In the genomic region with DNA sequence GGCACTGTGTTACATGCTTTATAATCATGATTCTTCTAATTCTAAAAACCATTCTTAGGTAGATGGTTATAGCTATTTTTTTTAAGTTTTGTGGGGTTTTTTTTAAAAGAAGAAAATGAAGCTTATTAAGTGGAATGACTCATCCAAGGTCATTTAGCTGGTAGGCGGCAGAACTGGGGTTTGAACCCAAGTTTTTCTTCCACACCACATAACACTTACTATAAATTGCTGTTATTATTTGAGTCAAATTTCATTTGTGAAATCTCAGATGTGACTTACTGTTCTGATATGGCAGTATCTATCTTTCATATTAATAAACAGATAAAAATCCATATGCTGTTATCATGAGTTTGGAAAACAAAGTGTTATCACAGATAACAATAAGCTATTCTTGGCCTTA, we compare ENCODE assay signal across 23 cellular contexts. TPM values are rescaled to one million over a fixed set of nuclear protein-coding genes. Genes with fewer than 3 reads are reported as not detected.
DNase-seq lines count a peak whose midpoint lies in the region; ATAC-seq and TF ChIP-seq lines count a peak whose summit lies in the region.
"Had no signal": no experiment of that assay in that cellular context is flagged by ENCODE, and none has a peak within 500 bp of the region (broad histone marks: within the 10 kb centered on the region; RNA-seq: fewer than 3 reads in every experiment).

No MANE protein-coding gene starts in this region.

- no peaks in the 10 kb centered on the region for H3K9me3 ChIP-seq in upper lobe of right lung
- H3K9me3 ChIP-seq in tibial nerve = no peaks in the 10 kb centered on the region

- no peaks in the 10 kb centered on the region for H3K27me3 Mint-ChIP-seq in activated CD8-positive, alpha-beta T cell treated with anti-CD3 and anti-CD28 coated beads for 36 hours
- no peaks in the 10 kb centered on the region for H3K27me3 Mint-ChIP-seq in activated CD8-positive, alpha-beta T cell treated with anti-CD3 and anti-CD28 coated beads, Interleukin-2, amount 10 ng/mL, durations not matched to agents 7 days and 5 days (ENCODE audit: low read depth)
- no peaks in the 10 kb centered on the region for H3K27me3 Mint-ChIP-seq in activated T-helper 17 cell treated with anti-CD3 and anti-CD28 coated beads, Interleukin-2, amount 50 U/mL, for 72 hours

- peaks cover 14% of the 10 kb centered on the region for H3K4me1 Mint-ChIP-seq in activated CD8-positive, alpha-beta T cell treated with anti-CD3 and anti-CD28 coated beads for 36 hours (ENCODE audit: low read depth)
- H3K4me1 Mint-ChIP-seq in activated CD8-positive, alpha-beta T cell treated with anti-CD3 and anti-CD28 coated beads, Interleukin-2, amount 10 ng/mL, durations not matched to agents 7 days and 5 days (ENCODE audit: low read depth) = peaks cover 15% of the 10 kb centered on the region
- peaks cover 12% of the 10 kb centered on the region for H3K4me1 Mint-ChIP-seq in activated T-helper 17 cell treated with anti-CD3 and anti-CD28 coated beads, Interleukin-2, amount 50 U/mL, for 72 hours
- peaks cover 30% of the 10 kb centered on the region for H3K4me1 Mint-ChIP-seq in stimulated activated effector memory CD8-positive, alpha-beta T cell treated with anti-CD3 and anti-CD28 coated beads, Interleukin-12 subunit alpha, Interleukin-12 subunit beta, amount 100 ng/mL, for 72 hours
- H3K4me1 Mint-ChIP-seq: CD14-positive monocyte had no signal

- no peak overlapping the region for H3K4me3 Mint-ChIP-seq in activated CD8-positive, alpha-beta T cell treated with anti-CD3 and anti-CD28 coated beads for 36 hours
- no peak overlapping the region for H3K4me3 Mint-ChIP-seq in activated CD8-positive, alpha-beta T cell treated with anti-CD3 and anti-CD28 coated beads, Interleukin-2, amount 10 ng/mL, durations not matched to agents 7 days and 5 days
- peak overlapping the region; percentile 35 for H3K4me3 Mint-ChIP-seq in activated T-helper 17 cell treated with anti-CD3 and anti-CD28 coated beads, Interleukin-2, amount 50 U/mL, for 72 hours
- peak overlapping the region; percentile 16 for H3K4me3 Mint-ChIP-seq in stimulated activated effector memory CD8-positive, alpha-beta T cell treated with anti-CD3 and anti-CD28 coated beads, Interleukin-12 subunit alpha, Interleukin-12 subunit beta, amount 100 ng/mL, for 72 hours
- H3K4me3 Mint-ChIP-seq: CD14-positive monocyte, GM23338 had no signal

- TF ChIP-seq POLR2A in tibial nerve (IDR thresholded peaks at IDR 0.05) = no peak

- H3K27ac ChIP-seq in dorsolateral prefrontal cortex (peak overlapping the region in 52 of 59 donors; percentile 19 to 92 (median 76)), upper lobe of right lung (no peak overlapping the region), tibial nerve (no peak overlapping the region)
- H3K27ac ChIP-seq: KMS-11 had no signal

- CTCF ChIA-PET in activated CD8-positive, alpha-beta T cell treated with anti-CD3 and anti-CD28 coated beads for 36 hours (lab: Charles Lee) = interaction anchor here (1.0 to 1.8 kb wide), 2 partner anchors 25 to 424 kb away, joined by 4 to 6 read pairs; no protein-coding TSS in a partner anchor
- CTCF ChIA-PET in activated CD8-positive, alpha-beta T cell treated with anti-CD3 and anti-CD28 coated beads, Interleukin-2, amount 10 ng/mL, durations not matched to agents 7 days and 5 days (lab: Charles Lee) = interaction anchor here (1.9 kb wide), 1 partner anchor 24 kb away, joined by 10 read pairs; no protein-coding TSS in a partner anchor

- 80 to 88% methylated on average over 1 of the region's 1 CpG for WGBS in tibial nerve, 2 donors

- peak; percentile 20 for DNase-seq in activated CD8-positive, alpha-beta T cell treated with anti-CD3 and anti-CD28 coated beads for 36 hours
- DNase-seq in activated CD8-positive, alpha-beta T cell treated with anti-CD3 and anti-CD28 coated beads, Interleukin-2, amount 10 ng/mL, durations not matched to agents 7 days and 5 days = no peak
- DNase-seq in dorsolateral prefrontal cortex (no peak), midbrain (lab: John Stamatoyannopoulos, UW) (no peak), upper lobe of right lung (no peak), tibial nerve (ENCODE audit: low spot score in 2 of 2) (no peak)
- no peak for DNase-seq in stimulated activated effector memory CD8-positive, alpha-beta T cell treated with anti-CD3 and anti-CD28 coated beads, Interleukin-12 subunit alpha, Interleukin-12 subunit beta, amount 100 ng/mL, for 72 hours (ENCODE audit: low spot score in 2 of 2)
- DNase-seq: 8988T, DND-41, NCI-H1436, NCI-H1930, NCI-H226, NCI-H524, NCI-H82, OCI-M1, Right ventricle myocardium superior had no signal

- intact Hi-C loops in activated CD8-positive, alpha-beta T cell treated with anti-CD3 and anti-CD28 coated beads for 36 hours (cut with micrococcal nuclease) = no loop called here
- intact Hi-C loops in dorsolateral prefrontal cortex (cut with DNase I) = no loop called here
- intact Hi-C loops in upper lobe of right lung (cut with DNase I) = no loop called here

- H3K27ac Mint-ChIP-seq in activated CD8-positive, alpha-beta T cell treated with anti-CD3 and anti-CD28 coated beads for 36 hours = no peak overlapping the region
- H3K27ac Mint-ChIP-seq in activated CD8-positive, alpha-beta T cell treated with anti-CD3 and anti-CD28 coated beads, Interleukin-2, amount 10 ng/mL, durations not matched to agents 7 days and 5 days = no peak overlapping the region
- H3K27ac Mint-ChIP-seq in activated T-helper 17 cell treated with anti-CD3 and anti-CD28 coated beads, Interleukin-2, amount 50 U/mL, for 72 hours = peak overlapping the region; percentile 52
- H3K27ac Mint-ChIP-seq in stimulated activated effector memory CD8-positive, alpha-beta T cell treated with anti-CD3 and anti-CD28 coated beads, Interleukin-12 subunit alpha, Interleukin-12 subunit beta, amount 100 ng/mL, for 72 hours = peak overlapping the region; percentile 76
- H3K27ac Mint-ChIP-seq: CD14-positive monocyte had no signal

- no peak for TF ChIP-seq CTCF in activated CD8-positive, alpha-beta T cell treated with anti-CD3 and anti-CD28 coated beads for 36 hours (IDR thresholded peaks at IDR 0.05)
- TF ChIP-seq CTCF in dorsolateral prefrontal cortex (IDR thresholded peaks at IDR 0.05 in 54 of 56, conservative IDR thresholded peaks at IDR 0.05 in 2 of 56; ENCODE audit: low read depth in 1 of 56, partially characterized antibody in 56 of 56) = no peak
- no peak for TF ChIP-seq CTCF in upper lobe of right lung (IDR thresholded peaks at IDR 0.05)
- TF ChIP-seq CTCF in tibial nerve (IDR thresholded peaks at IDR 0.05) = no peak

- H3K36me3 ChIP-seq in upper lobe of right lung = no peaks in the 10 kb centered on the region
- H3K36me3 ChIP-seq in tibial nerve = no peaks in the 10 kb centered on the region

- TF ChIP-seq EP300 in tibial nerve (IDR thresholded peaks at IDR 0.05) = no peak

- H3K9me3 Mint-ChIP-seq in activated CD8-positive, alpha-beta T cell treated with anti-CD3 and anti-CD28 coated beads for 36 hours = no peaks in the 10 kb centered on the region
- H3K9me3 Mint-ChIP-seq in activated CD8-positive, alpha-beta T cell treated with anti-CD3 and anti-CD28 coated beads, Interleukin-2, amount 10 ng/mL, durations not matched to agents 7 days and 5 days (ENCODE audit: insufficient read depth) = no peaks in the 10 kb centered on the region
- no peaks in the 10 kb centered on the region for H3K9me3 Mint-ChIP-seq in activated T-helper 17 cell treated with anti-CD3 and anti-CD28 coated beads, Interleukin-2, amount 50 U/mL, for 72 hours
- no peaks in the 10 kb centered on the region for H3K9me3 Mint-ChIP-seq in stimulated activated effector memory CD8-positive, alpha-beta T cell treated with anti-CD3 and anti-CD28 coated beads, Interleukin-12 subunit alpha, Interleukin-12 subunit beta, amount 100 ng/mL, for 72 hours
- H3K9me3 Mint-ChIP-seq: GM23338 had no signal

- peak; percentile 15 for ATAC-seq in activated CD8-positive, alpha-beta T cell treated with anti-CD3 and anti-CD28 coated beads for 36 hours
- no peak for ATAC-seq in activated CD8-positive, alpha-beta T cell treated with anti-CD3 and anti-CD28 coated beads, Interleukin-2, amount 10 ng/mL, durations not matched to agents 7 days and 5 days
- ATAC-seq in activated T-helper 17 cell treated with anti-CD3 and anti-CD28 coated beads, Interleukin-2, amount 50 U/mL, for 72 hours (replicated peaks) = no peak
- ATAC-seq in stimulated activated effector memory CD8-positive, alpha-beta T cell treated with anti-CD3 and anti-CD28 coated beads, Interleukin-12 subunit alpha, Interleukin-12 subunit beta, amount 100 ng/mL, for 72 hours = peak; percentile 56
- ATAC-seq in upper lobe of right lung = no peak
- ATAC-seq: GM23338, HCT116 had no signal

- POLR2A ChIA-PET in activated CD8-positive, alpha-beta T cell treated with anti-CD3 and anti-CD28 coated beads for 36 hours (lab: Charles Lee) = no interaction called here
- POLR2A ChIA-PET in activated CD8-positive, alpha-beta T cell treated with anti-CD3 and anti-CD28 coated beads, Interleukin-2, amount 10 ng/mL, durations not matched to agents 7 days and 5 days (lab: Charles Lee) = interaction anchor here (0.7 kb wide), 1 partner anchor 434 kb away, joined by 4 read pairs; no protein-coding TSS in a partner anchor

- peak overlapping the region in 3 of 59 donors; percentile 1 to 25 (median 22) for H3K4me3 ChIP-seq in dorsolateral prefrontal cortex
- no peak overlapping the region for H3K4me3 ChIP-seq in upper lobe of right lung
- H3K4me3 ChIP-seq in tibial nerve = no peak overlapping the region
- H3K4me3 ChIP-seq: GM23338 had no signal

- no peaks in the 10 kb centered on the region for H3K4me1 ChIP-seq in upper lobe of right lung
- no peaks in the 10 kb centered on the region for H3K4me1 ChIP-seq in tibial nerve

- peaks cover 9% of the 10 kb centered on the region for H3K36me3 Mint-ChIP-seq in activated CD8-positive, alpha-beta T cell treated with anti-CD3 and anti-CD28 coated beads for 36 hours (ENCODE audit: low read depth)
- H3K36me3 Mint-ChIP-seq in activated CD8-positive, alpha-beta T cell treated with anti-CD3 and anti-CD28 coated beads, Interleukin-2, amount 10 ng/mL, durations not matched to agents 7 days and 5 days (ENCODE audit: low read depth) = peaks cover 11% of the 10 kb centered on the region
- H3K36me3 Mint-ChIP-seq in activated T-helper 17 cell treated with anti-CD3 and anti-CD28 coated beads, Interleukin-2, amount 50 U/mL, for 72 hours (ENCODE audit: low read depth) = peaks cover 40% of the 10 kb centered on the region
- peaks cover 6% of the 10 kb centered on the region for H3K36me3 Mint-ChIP-seq in stimulated activated effector memory CD8-positive, alpha-beta T cell treated with anti-CD3 and anti-CD28 coated beads, Interleukin-12 subunit alpha, Interleukin-12 subunit beta, amount 100 ng/mL, for 72 hours

- no peaks in the 10 kb centered on the region for H3K27me3 ChIP-seq in dorsolateral prefrontal cortex
- H3K27me3 ChIP-seq in upper lobe of right lung = no peaks in the 10 kb centered on the region
- H3K27me3 ChIP-seq in tibial nerve = no peaks in the 10 kb centered on the region

RNA-seq across cellular contexts. Expression of a gene that starts 10.4 kb away (rescaled TPM):
- total RNA-seq in activated CD8-positive, alpha-beta T cell treated with anti-CD3 and anti-CD28 coated beads for 36 hours = not detected
- total RNA-seq in activated CD8-positive, alpha-beta T cell treated with anti-CD3 and anti-CD28 coated beads, Interleukin-2, amount 10 ng/mL, durations not matched to agents 7 days and 5 days = not detected
- total RNA-seq in activated T-helper 17 cell treated with anti-CD3 and anti-CD28 coated beads, Interleukin-2, amount 50 U/mL, for 72 hours = not detected
- 1 to 10 TPM in 100 of 120 experiments, under 1 TPM in 20; 0.14 to 5.8 (median 1.9) TPM for total RNA-seq in dorsolateral prefrontal cortex
- total RNA-seq in upper lobe of right lung = 2.8 TPM
- total RNA-seq in tibial nerve = under 1 TPM in 2 of 4 donors, not detected in 2; 0.22 to 0.42 TPM
- total RNA-seq: G401, HT1080, Right ventricle myocardium superior had no signal

RNA-seq across cellular contexts. Expression of a gene that starts 35.7 kb away (rescaled TPM):
- 10 to 100 TPM; 47.8 to 53.3 TPM for total RNA-seq in activated CD8-positive, alpha-beta T cell treated with anti-CD3 and anti-CD28 coated beads for 36 hours
- total RNA-seq in activated CD8-positive, alpha-beta T cell treated with anti-CD3 and anti-CD28 coated beads, Interleukin-2, amount 10 ng/mL, durations not matched to agents 7 days and 5 days = 10 to 100 TPM; 29.5 to 32.9 TPM
- 10 to 100 TPM; 37.5 to 47.1 TPM for total RNA-seq in activated T-helper 17 cell treated with anti-CD3 and anti-CD28 coated beads, Interleukin-2, amount 50 U/mL, for 72 hours
- total RNA-seq in dorsolateral prefrontal cortex (100 to 1,000 TPM in 1 of 120 experiments, 10 to 100 TPM in 119; 19.0 to 111 (median 44.0) TPM), upper lobe of right lung (49.7 TPM), tibial nerve (10 to 100 TPM in 1 of 4 donors, 1 to 10 TPM in 3; 4.2 to 23.5 (median 7.0) TPM)

Comparison
In these comparisons a context has a peak if more than half of its experiments do, and no peak if none do; other contexts are left out.
1. ATAC-seq: peak in activated CD8-positive, alpha-beta T cell treated with anti-CD3 and anti-CD28 coated beads for 36 hours (single experiment) and stimulated activated effector memory CD8-positive, alpha-beta T cell treated with anti-CD3 and anti-CD28 coated beads, Interleukin-12 subunit alpha, Interleukin-12 subunit beta, amount 100 ng/mL, for 72 hours (single experiment); none in activated CD8-positive, alpha-beta T cell treated with anti-CD3 and anti-CD28 coated beads, Interleukin-2, amount 10 ng/mL, durations not matched to agents 7 days and 5 days (single experiment), activated T-helper 17 cell treated with anti-CD3 and anti-CD28 coated beads, Interleukin-2, amount 50 U/mL, for 72 hours (single experiment) and upper lobe of right lung (single experiment).
2. H3K27ac Mint-ChIP-seq: peak in activated T-helper 17 cell treated with anti-CD3 and anti-CD28 coated beads, Interleukin-2, amount 50 U/mL, for 72 hours (single experiment) and stimulated activated effector memory CD8-positive, alpha-beta T cell treated with anti-CD3 and anti-CD28 coated beads, Interleukin-12 subunit alpha, Interleukin-12 subunit beta, amount 100 ng/mL, for 72 hours (single experiment); none in activated CD8-positive, alpha-beta T cell treated with anti-CD3 and anti-CD28 coated beads for 36 hours (single experiment) and activated CD8-positive, alpha-beta T cell treated with anti-CD3 and anti-CD28 coated beads, Interleukin-2, amount 10 ng/mL, durations not matched to agents 7 days and 5 days (single experiment).
3. H3K4me3 Mint-ChIP-seq: peak in activated T-helper 17 cell treated with anti-CD3 and anti-CD28 coated beads, Interleukin-2, amount 50 U/mL, for 72 hours (single experiment) and stimulated activated effector memory CD8-positive, alpha-beta T cell treated with anti-CD3 and anti-CD28 coated beads, Interleukin-12 subunit alpha, Interleukin-12 subunit beta, amount 100 ng/mL, for 72 hours (single experiment); none in activated CD8-positive, alpha-beta T cell treated with anti-CD3 and anti-CD28 coated beads for 36 hours (single experiment) and activated CD8-positive, alpha-beta T cell treated with anti-CD3 and anti-CD28 coated beads, Interleukin-2, amount 10 ng/mL, durations not matched to agents 7 days and 5 days (single experiment).
4. H3K27ac ChIP-seq: peak in dorsolateral prefrontal cortex (52 of 59); none in upper lobe of right lung (single experiment) and tibial nerve (0 of 4).